In genomic region chr7:157441023-157441399, GRCh38 we compare ENCODE assay signal across 14 cellular contexts.
"Had no signal": no experiment of that assay in that cellular context is flagged by ENCODE, and none has a peak within 500 bp of the region (broad histone marks: within the 10 kb centered on the region; RNA-seq: fewer than 3 reads in every experiment).

No MANE protein-coding gene starts in this region.

- H3K36me3 Mint-ChIP-seq: activated naive CD8-positive, alpha-beta T cell treated with anti-CD3 and anti-CD28 coated beads, Interleukin-2, amount 10 ng/mL, durations not matched to agents 7 days and 5 days had no signal

- H3K27ac Mint-ChIP-seq: activated CD4-positive, alpha-beta T cell treated with anti-CD3 and anti-CD28 coated beads for 36 hours; activated naive CD8-positive, alpha-beta T cell treated with anti-CD3 and anti-CD28 coated beads, Interleukin-2, amount 10 ng/mL, durations not matched to agents 7 days and 5 days; nephron had no signal

- H3K27me3 Mint-ChIP-seq: activated naive CD8-positive, alpha-beta T cell treated with anti-CD3 and anti-CD28 coated beads, Interleukin-2, amount 10 ng/mL, durations not matched to agents 7 days and 5 days had no signal

- H3K4me3 Mint-ChIP-seq: activated CD4-positive, alpha-beta T cell treated with anti-CD3 and anti-CD28 coated beads for 36 hours; activated naive CD8-positive, alpha-beta T cell treated with anti-CD3 and anti-CD28 coated beads, Interleukin-2, amount 10 ng/mL, durations not matched to agents 7 days and 5 days; nephron had no signal

- DNase-seq: activated CD4-positive, alpha-beta T cell treated with anti-CD3 and anti-CD28 coated beads for 36 hours; activated gamma-delta T cell treated with Interleukin-2 at 50 U/mL for 16 hours; activated naive CD8-positive, alpha-beta T cell treated with anti-CD3 and anti-CD28 coated beads, Interleukin-2, amount 10 ng/mL, durations not matched to agents 7 days and 5 days; activated T-cell treated with anti-CD3 and anti-CD28 coated beads, Interleukin-2, amount 50 U/mL, for 1 hour; anterior cingulate cortex; foreskin keratinocyte; thyroid gland; uterus; WERI-Rb-1 had no signal

- H3K4me3 ChIP-seq: dorsolateral prefrontal cortex, esophagus muscularis mucosa, ovary, skin epidermis, thyroid gland, uterus had no signal

- H3K27ac ChIP-seq: dorsolateral prefrontal cortex, esophagus muscularis mucosa, foreskin keratinocyte, ovary, skin epidermis, thyroid gland, uterus, WERI-Rb-1 had no signal

- H3K4me1 Mint-ChIP-seq: activated CD4-positive, alpha-beta T cell treated with anti-CD3 and anti-CD28 coated beads for 36 hours; activated naive CD8-positive, alpha-beta T cell treated with anti-CD3 and anti-CD28 coated beads, Interleukin-2, amount 10 ng/mL, durations not matched to agents 7 days and 5 days; nephron had no signal

- H3K9me3 Mint-ChIP-seq: activated naive CD8-positive, alpha-beta T cell treated with anti-CD3 and anti-CD28 coated beads, Interleukin-2, amount 10 ng/mL, durations not matched to agents 7 days and 5 days; nephron had no signal

- H3K4me1 ChIP-seq: esophagus muscularis mucosa, foreskin keratinocyte, thyroid gland, uterus had no signal

- H3K9me3 ChIP-seq: esophagus muscularis mucosa, ovary, thyroid gland, uterus had no signal

- H3K27me3 ChIP-seq: foreskin keratinocyte, ovary, thyroid gland, uterus had no signal

- H3K36me3 ChIP-seq: esophagus muscularis mucosa, ovary, thyroid gland, uterus, WERI-Rb-1 had no signal
